ENCODE assay signal across 1 cellular context in the genomic region with DNA sequence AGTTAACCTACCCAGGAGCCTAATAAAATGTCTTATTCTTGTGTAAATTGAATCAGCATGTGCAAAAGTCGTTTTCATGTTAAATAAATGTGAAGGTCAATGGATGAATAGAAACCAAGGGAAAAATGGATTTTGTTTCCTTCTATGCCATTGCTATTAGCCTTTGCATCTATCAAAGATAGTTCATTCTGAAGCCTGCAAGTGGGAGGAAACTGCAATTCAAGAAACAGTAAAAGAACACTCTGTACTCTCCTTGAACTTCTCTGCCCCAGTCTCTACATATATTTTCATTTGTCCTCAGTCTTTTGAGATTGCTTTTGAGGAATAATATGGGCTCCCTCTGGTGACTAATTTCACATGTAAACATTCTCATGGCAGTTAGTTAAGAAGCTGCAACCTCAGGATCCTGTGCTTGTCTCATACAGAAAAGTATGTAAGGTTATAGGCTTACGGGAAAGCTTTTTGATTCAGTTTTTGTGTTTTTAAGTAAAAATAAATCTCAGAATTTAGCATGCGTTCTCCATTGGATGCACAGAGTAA.
TF ChIP-seq lines count a peak whose summit lies in the region.

No MANE protein-coding gene starts in this region.

TF ChIP-seq in GM23338, 12 proteins besides CTCF, POLR2A, EP300 and RAD21 (continued from another document):
- TF ChIP-seq, protein P1, sequence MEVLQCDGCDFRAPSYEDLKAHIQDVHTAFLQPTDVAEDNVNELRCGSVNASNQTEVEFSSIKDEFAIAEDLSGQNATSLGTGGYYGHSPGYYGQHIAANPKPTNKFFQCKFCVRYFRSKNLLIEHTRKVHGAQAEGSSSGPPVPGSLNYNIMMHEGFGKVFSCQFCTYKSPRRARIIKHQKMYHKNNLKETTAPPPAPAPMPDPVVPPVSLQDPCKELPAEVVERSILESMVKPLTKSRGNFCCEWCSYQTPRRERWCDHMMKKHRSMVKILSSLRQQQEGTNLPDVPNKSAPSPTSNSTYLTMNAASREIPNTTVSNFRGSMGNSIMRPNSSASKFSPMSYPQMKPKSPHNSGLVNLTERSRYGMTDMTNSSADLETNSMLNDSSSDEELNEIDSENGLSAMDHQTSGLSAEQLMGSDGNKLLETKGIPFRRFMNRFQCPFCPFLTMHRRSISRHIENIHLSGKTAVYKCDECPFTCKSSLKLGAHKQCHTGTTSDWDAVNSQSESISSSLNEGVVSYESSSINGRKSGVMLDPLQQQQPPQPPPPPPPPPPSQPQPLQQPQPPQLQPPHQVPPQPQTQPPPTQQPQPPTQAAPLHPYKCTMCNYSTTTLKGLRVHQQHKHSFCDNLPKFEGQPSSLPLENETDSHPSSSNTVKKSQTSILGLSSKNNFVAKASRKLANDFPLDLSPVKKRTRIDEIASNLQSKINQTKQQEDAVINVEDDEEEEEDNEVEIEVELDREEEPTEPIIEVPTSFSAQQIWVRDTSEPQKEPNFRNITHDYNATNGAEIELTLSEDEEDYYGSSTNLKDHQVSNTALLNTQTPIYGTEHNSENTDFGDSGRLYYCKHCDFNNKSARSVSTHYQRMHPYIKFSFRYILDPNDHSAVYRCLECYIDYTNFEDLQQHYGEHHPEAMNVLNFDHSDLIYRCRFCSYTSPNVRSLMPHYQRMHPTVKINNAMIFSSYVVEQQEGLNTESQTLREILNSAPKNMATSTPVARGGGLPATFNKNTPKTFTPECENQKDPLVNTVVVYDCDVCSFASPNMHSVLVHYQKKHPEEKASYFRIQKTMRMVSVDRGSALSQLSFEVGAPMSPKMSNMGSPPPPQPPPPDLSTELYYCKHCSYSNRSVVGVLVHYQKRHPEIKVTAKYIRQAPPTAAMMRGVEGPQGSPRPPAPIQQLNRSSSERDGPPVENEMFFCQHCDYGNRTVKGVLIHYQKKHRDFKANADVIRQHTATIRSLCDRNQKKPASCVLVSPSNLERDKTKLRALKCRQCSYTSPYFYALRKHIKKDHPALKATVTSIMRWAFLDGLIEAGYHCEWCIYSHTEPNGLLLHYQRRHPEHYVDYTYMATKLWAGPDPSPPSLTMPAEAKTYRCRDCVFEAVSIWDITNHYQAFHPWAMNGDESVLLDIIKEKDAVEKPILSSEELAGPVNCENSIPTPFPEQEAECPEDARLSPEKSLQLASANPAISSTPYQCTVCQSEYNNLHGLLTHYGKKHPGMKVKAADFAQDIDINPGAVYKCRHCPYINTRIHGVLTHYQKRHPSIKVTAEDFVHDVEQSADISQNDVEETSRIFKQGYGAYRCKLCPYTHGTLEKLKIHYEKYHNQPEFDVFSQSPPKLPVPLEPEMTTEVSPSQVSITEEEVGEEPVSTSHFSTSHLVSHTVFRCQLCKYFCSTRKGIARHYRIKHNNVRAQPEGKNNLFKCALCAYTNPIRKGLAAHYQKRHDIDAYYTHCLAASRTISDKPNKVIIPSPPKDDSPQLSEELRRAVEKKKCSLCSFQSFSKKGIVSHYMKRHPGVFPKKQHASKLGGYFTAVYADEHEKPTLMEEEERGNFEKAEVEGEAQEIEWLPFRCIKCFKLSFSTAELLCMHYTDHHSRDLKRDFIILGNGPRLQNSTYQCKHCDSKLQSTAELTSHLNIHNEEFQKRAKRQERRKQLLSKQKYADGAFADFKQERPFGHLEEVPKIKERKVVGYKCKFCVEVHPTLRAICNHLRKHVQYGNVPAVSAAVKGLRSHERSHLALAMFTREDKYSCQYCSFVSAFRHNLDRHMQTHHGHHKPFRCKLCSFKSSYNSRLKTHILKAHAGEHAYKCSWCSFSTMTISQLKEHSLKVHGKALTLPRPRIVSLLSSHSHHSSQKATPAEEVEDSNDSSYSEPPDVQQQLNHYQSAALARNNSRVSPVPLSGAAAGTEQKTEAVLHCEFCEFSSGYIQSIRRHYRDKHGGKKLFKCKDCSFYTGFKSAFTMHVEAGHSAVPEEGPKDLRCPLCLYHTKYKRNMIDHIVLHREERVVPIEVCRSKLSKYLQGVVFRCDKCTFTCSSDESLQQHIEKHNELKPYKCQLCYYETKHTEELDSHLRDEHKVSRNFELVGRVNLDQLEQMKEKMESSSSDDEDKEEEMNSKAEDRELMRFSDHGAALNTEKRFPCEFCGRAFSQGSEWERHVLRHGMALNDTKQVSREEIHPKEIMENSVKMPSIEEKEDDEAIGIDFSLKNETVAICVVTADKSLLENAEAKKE (CRISPR knock-in tag; IDR thresholded peaks at IDR 0.05): no peak
- TF ChIP-seq CREB1 (CRISPR knock-in tag; IDR thresholded peaks at IDR 0.05; ENCODE audit: low read depth) (no peak), JUNB (IDR thresholded peaks at IDR 0.05; ENCODE audit: unreplicated experiment) (no peak), EZH2 (IDR thresholded peaks at IDR 0.05; ENCODE audit: low read depth, unreplicated experiment) (no peak), ZNF331 (CRISPR knock-in tag; IDR thresholded peaks at IDR 0.05; ENCODE audit: low read depth) (no peak)
- TF ChIP-seq, protein P2, sequence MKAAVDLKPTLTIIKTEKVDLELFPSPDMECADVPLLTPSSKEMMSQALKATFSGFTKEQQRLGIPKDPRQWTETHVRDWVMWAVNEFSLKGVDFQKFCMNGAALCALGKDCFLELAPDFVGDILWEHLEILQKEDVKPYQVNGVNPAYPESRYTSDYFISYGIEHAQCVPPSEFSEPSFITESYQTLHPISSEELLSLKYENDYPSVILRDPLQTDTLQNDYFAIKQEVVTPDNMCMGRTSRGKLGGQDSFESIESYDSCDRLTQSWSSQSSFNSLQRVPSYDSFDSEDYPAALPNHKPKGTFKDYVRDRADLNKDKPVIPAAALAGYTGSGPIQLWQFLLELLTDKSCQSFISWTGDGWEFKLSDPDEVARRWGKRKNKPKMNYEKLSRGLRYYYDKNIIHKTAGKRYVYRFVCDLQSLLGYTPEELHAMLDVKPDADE (IDR thresholded peaks at IDR 0.05): no peak
